In the genomic region with DNA sequence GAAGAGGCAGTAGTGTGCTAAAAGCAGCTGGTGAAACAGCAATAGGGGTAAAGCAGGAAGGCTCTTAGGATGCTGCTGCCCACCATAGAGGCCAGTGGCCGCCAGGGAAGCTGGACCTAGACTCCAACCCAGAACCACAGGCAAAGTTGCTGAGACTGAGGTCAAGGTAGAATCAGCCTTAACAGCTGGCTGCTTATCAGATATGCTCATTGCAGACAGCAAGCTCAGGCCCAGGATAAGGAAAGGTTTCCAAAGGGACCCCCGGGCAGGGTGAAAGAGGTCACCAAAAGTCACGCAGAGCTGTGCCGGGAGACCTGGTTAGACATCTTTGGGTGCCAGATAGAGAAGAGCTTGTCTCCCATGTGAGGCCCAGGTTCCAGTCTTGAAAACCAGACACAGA, we compare ENCODE assay signal across 15 cellular contexts. TPM values are rescaled to one million over a fixed set of nuclear protein-coding genes. Genes with fewer than 3 reads are reported as not detected.
DNase-seq lines count a peak whose midpoint lies in the region; ATAC-seq and TF ChIP-seq lines count a peak whose summit lies in the region.
"Had no signal": no experiment of that assay in that cellular context is flagged by ENCODE, and none has a peak within 500 bp of the region (broad histone marks: within the 10 kb centered on the region; RNA-seq: fewer than 3 reads in every experiment).

No MANE protein-coding gene starts in this region.

- no peaks in the 10 kb centered on the region for H3K27me3 ChIP-seq in neutrophil
- H3K27me3 ChIP-seq: BE2C had no signal

- TF ChIP-seq CTCF in neutrophil (IDR thresholded peaks at IDR 0.05), result no peak

- H3K27ac ChIP-seq in adipose tissue (ENCODE audit: low read depth, low read length), result peak overlapping the region; percentile 6
- peak overlapping the region; percentile 85 for H3K27ac ChIP-seq in neutrophil
- H3K27ac ChIP-seq: A549, GM23248 had no signal

- peaks cover 0 to 2% of the 10 kb centered on the region in 2 donors for H3K9me3 Mint-ChIP-seq in stimulated activated naive B cell treated with anti-CD40 and anti-IgM and Interleukin-4, amounts not matched to agents 10 μg/mL and 1 μg/mL and 100 μg/mL, for 72 hours
- H3K9me3 Mint-ChIP-seq: CD8-positive, alpha-beta memory T cell had no signal

- DNase-seq in stimulated activated naive B cell treated with anti-CD40 and anti-IgM and Interleukin-4, amounts not matched to agents 10 μg/mL and 1 μg/mL and 100 μg/mL, for 72 hours, result no peak
- DNase-seq in Kasumi-1 (lab: John Stamatoyannopoulos, UW) (no peak), kidney tubule cell (ENCODE audit: low spot score) (no peak)
- DNase-seq in activated effector memory CD4-positive, alpha-beta T cell treated with Interleukin-2 at 50 U/mL for 16 hours, result no peak
- DNase-seq in stimulated activated CD8-positive, alpha-beta memory T cell treated with anti-CD3 and anti-CD28 coated beads, Interleukin-4, amount 100 ng/mL, for 48 hours, result no peak
- DNase-seq: BE2C; Caco-2; CD8-positive, alpha-beta memory T cell; DMS53; GM23248; IMR-90 had no signal

- peaks cover 18% of the 10 kb centered on the region for H3K36me3 ChIP-seq in neutrophil
- H3K36me3 ChIP-seq: BE2C had no signal

- H3K9me3 ChIP-seq in neutrophil, result no peaks in the 10 kb centered on the region
- H3K9me3 ChIP-seq: A549, BE2C, Caco-2 had no signal

- peaks cover 0 to 5% of the 10 kb centered on the region in 2 donors for H3K27me3 Mint-ChIP-seq in stimulated activated naive B cell treated with anti-CD40 and anti-IgM and Interleukin-4, amounts not matched to agents 10 μg/mL and 1 μg/mL and 100 μg/mL, for 72 hours
- H3K27me3 Mint-ChIP-seq: CD8-positive, alpha-beta memory T cell had no signal

- H3K27ac Mint-ChIP-seq in stimulated activated naive B cell treated with anti-CD40 and anti-IgM and Interleukin-4, amounts not matched to agents 10 μg/mL and 1 μg/mL and 100 μg/mL, for 72 hours, result peak overlapping the region; percentile 4

- peaks cover 50 to 54% of the 10 kb centered on the region in 2 experiments for H3K4me1 ChIP-seq in neutrophil (ENCODE audit: control insufficient read depth in 1 of 2, insufficient read depth in 1 of 2, low read depth in 1 of 2, low read length in 1 of 2)
- H3K4me1 ChIP-seq: A549, BE2C, Caco-2 had no signal

- H3K36me3 Mint-ChIP-seq in stimulated activated naive B cell treated with anti-CD40 and anti-IgM and Interleukin-4, amounts not matched to agents 10 μg/mL and 1 μg/mL and 100 μg/mL, for 72 hours, result peaks cover 12 to 29% of the 10 kb centered on the region in 2 donors

- no peak for ATAC-seq in stimulated activated naive B cell treated with anti-CD40 and anti-IgM and Interleukin-4, amounts not matched to agents 10 μg/mL and 1 μg/mL and 100 μg/mL, for 72 hours (replicated peaks)
- ATAC-seq: A549, HCT116 had no signal

- H3K4me3 ChIP-seq in neutrophil (ENCODE audit: low read depth in 1 of 2, low read length in 1 of 2), result peak overlapping the region; percentile 34 to 35
- H3K4me3 ChIP-seq: A549, GM23248 had no signal

- peak overlapping the region in 1 of 2 donors; percentile 41 for H3K4me3 Mint-ChIP-seq in stimulated activated naive B cell treated with anti-CD40 and anti-IgM and Interleukin-4, amounts not matched to agents 10 μg/mL and 1 μg/mL and 100 μg/mL, for 72 hours
- H3K4me3 Mint-ChIP-seq: CD8-positive, alpha-beta memory T cell had no signal

- H3K4me1 Mint-ChIP-seq in stimulated activated naive B cell treated with anti-CD40 and anti-IgM and Interleukin-4, amounts not matched to agents 10 μg/mL and 1 μg/mL and 100 μg/mL, for 72 hours, result peaks cover 28 to 60% of the 10 kb centered on the region in 2 donors

- 90 to 95% (median 94%) methylated on average over 4 of the region's 4 CpGs for WGBS in adipose tissue, 3 donors

RNA-seq across cellular contexts. Expression of a gene that starts 42.9 kb away (rescaled TPM):
- polyA plus RNA-seq in adipose tissue, result 1 to 10 TPM; 2.9 to 4.6 (median 3.7) TPM
